In genomic region chr5:67006152-67006848, GRCh38 we compare ENCODE assay signal across 13 cellular contexts.
DNase-seq lines count a peak whose midpoint lies in the region; ATAC-seq and TF ChIP-seq lines count a peak whose summit lies in the region.
"Had no signal": no experiment of that assay in that cellular context is flagged by ENCODE, and none has a peak within 500 bp of the region (broad histone marks: within the 10 kb centered on the region; RNA-seq: fewer than 3 reads in every experiment).

No MANE protein-coding gene starts in this region.

- no peaks in the 10 kb centered on the region for H3K27me3 ChIP-seq in BLaER1

- H3K4me3 ChIP-seq in BLaER1, result peak overlapping the region; percentile 74; the same call in 1 of the 2 replicates
- H3K4me3 ChIP-seq in HEK293 (ENCODE audit: low read depth, low read length), result no peak overlapping the region

- no peak for DNase-seq in central memory CD8-positive, alpha-beta T cell (ENCODE audit: low spot score in 2 of 2)
- no peak for DNase-seq in nephron progenitor cell
- DNase-seq in NCI-H2171 (lab: John Stamatoyannopoulos, UW), result no peak
- no peak for DNase-seq in DMS79 (lab: John Stamatoyannopoulos, UW)
- no peak for DNase-seq in LoVo (ENCODE audit: low spot score)
- DNase-seq: activated CD4-positive, CD25-positive, alpha-beta regulatory T cell treated with anti-CD3 and anti-CD28 coated beads, Interleukin-2, amount 50 U/mL, for 72 hours; central memory CD4-positive, alpha-beta T cell; H7; NCI-H1105 treated with DMSO at 0.1 percent for 48 hours had no signal

- no peak overlapping the region for H3K27ac Mint-ChIP-seq in central memory CD8-positive, alpha-beta T cell (ENCODE audit: low read depth)
- no peak overlapping the region for H3K27ac Mint-ChIP-seq in nephron progenitor cell

- POLR2A ChIA-PET in HEK293 (lab: Yijun Ruan, JAX), result no interaction called here

- H3K4me3 Mint-ChIP-seq in central memory CD8-positive, alpha-beta T cell, result peak overlapping the region; percentile 91
- peak overlapping the region; percentile 93 for H3K4me3 Mint-ChIP-seq in nephron progenitor cell

- no peak for ATAC-seq in central memory CD8-positive, alpha-beta T cell (replicated peaks; ENCODE audit: extremely low read depth, poor library complexity, severe bottlenecking)
- no peak for ATAC-seq in HG03095 (IDR thresholded peaks at IDR 0.05; ENCODE audit: unreplicated experiment)

- peak overlapping the region; percentile 84; the same call in 1 of the 2 replicates for H3K9ac ChIP-seq in BLaER1
- H3K9ac ChIP-seq: parathyroid adenoma had no signal

- H3K27me3 Mint-ChIP-seq in central memory CD8-positive, alpha-beta T cell, result no peaks in the 10 kb centered on the region
- peaks cover 4% of the 10 kb centered on the region for H3K27me3 Mint-ChIP-seq in nephron progenitor cell (ENCODE audit: low read depth, poor library complexity)

- peaks cover 6% of the 10 kb centered on the region for H3K36me3 Mint-ChIP-seq in central memory CD8-positive, alpha-beta T cell (ENCODE audit: insufficient read depth)
- no peaks in the 10 kb centered on the region for H3K36me3 Mint-ChIP-seq in nephron progenitor cell (ENCODE audit: low read depth)

- CTCF ChIA-PET in HEK293 (lab: Yijun Ruan, JAX), result interaction anchor here (1.5 kb wide), 1 partner anchor 19 kb away, joined by 7 read pairs; no protein-coding TSS in a partner anchor

- no peaks in the 10 kb centered on the region for H3K9me3 Mint-ChIP-seq in central memory CD8-positive, alpha-beta T cell
- H3K9me3 Mint-ChIP-seq in nephron progenitor cell, result no peaks in the 10 kb centered on the region

- H3K4me1 ChIP-seq in BLaER1 (peaks cover 54% of the 10 kb centered on the region), HEK293 (ENCODE audit: control insufficient read depth, insufficient read depth, low read length) (peaks cover 2% of the 10 kb centered on the region; the same call in 1 of the 2 replicates)

- H3K36me3 ChIP-seq in BLaER1 (no peaks in the 10 kb centered on the region), HEK293 (ENCODE audit: control insufficient read depth in 2 of 2, insufficient read depth in 1 of 2, low read length in 2 of 2) (no peaks in the 10 kb centered on the region)

- peak overlapping the region; percentile 96 for H3K4me2 ChIP-seq in BLaER1

- no peaks in the 10 kb centered on the region for H3K9me3 ChIP-seq in BLaER1
- H3K9me3 ChIP-seq in HEK293 (ENCODE audit: control insufficient read depth, insufficient read depth, low read depth, low read length), result no peaks in the 10 kb centered on the region

- H3K4me1 Mint-ChIP-seq in central memory CD8-positive, alpha-beta T cell, result peaks cover 24% of the 10 kb centered on the region
- H3K4me1 Mint-ChIP-seq in nephron progenitor cell, result peaks cover 74% of the 10 kb centered on the region

- 0 out of 2 replicates have a peak, but pooled peaks cover 3% of the 10 kb centered on the region for H4K20me1 ChIP-seq in BLaER1

- TF ChIP-seq CTCF in HEK293 (tag by site-specific recombination; IDR thresholded peaks at IDR 0.05), result no peak
- no peak for TF ChIP-seq CTCF in nephron progenitor cell (IDR thresholded peaks at IDR 0.05)

- no peak overlapping the region for H3K27ac ChIP-seq in BLaER1
- no peak overlapping the region for H3K27ac ChIP-seq in HEK293 (ENCODE audit: extremely low read depth, low read depth, low read length)
- H3K27ac ChIP-seq: parathyroid adenoma had no signal

TF ChIP-seq in HEK293, 187 proteins besides CTCF, POLR2A, EP300 and RAD21:
- TF ChIP-seq PRDM6 (tag by site-specific recombination; IDR thresholded peaks at IDR 0.05) (no peak), FEZF1 (tag by site-specific recombination; IDR thresholded peaks at IDR 0.05) (0 out of 2 replicates have a peak, but pooled peaks have one; percentile 8), ZNF214 (tag by site-specific recombination; IDR thresholded peaks at IDR 0.05; ENCODE audit: borderline replicate concordance) (no peak), SCRT2 (tag by site-specific recombination; IDR thresholded peaks at IDR 0.05) (peak; percentile 92), SCRT1 (tag by site-specific recombination; IDR thresholded peaks at IDR 0.05; ENCODE audit: borderline replicate concordance) (peak; percentile 86; the same call in 1 of the 2 replicates)
